Comparison of ENCODE assay signal across 32 cellular contexts in genomic region chr10:35075228-35075627, GRCh38.
"Had no signal": no experiment of that assay in that cellular context is flagged by ENCODE, and none has a peak within 500 bp of the region (broad histone marks: within the 10 kb centered on the region; RNA-seq: fewer than 3 reads in every experiment).

No MANE protein-coding gene starts in this region.

- H3K27me3 Mint-ChIP-seq: activated CD4-positive, alpha-beta T cell treated with anti-CD3 and anti-CD28 coated beads, Interleukin-2, amount 10 ng/mL, durations not matched to agents 24 days and 14 days; activated CD8-positive, alpha-beta T cell treated with anti-CD3 and anti-CD28 coated beads for 36 hours; T-cell had no signal

- ATAC-seq: activated CD8-positive, alpha-beta T cell treated with anti-CD3 and anti-CD28 coated beads for 36 hours; activated naive CD4-positive, alpha-beta T cell treated with anti-CD3 and anti-CD28 coated beads, Interleukin-2, amount 50 U/mL, for 72 hours; activated T-cell treated with anti-CD3 and anti-CD28 coated beads, Interleukin-2, amount 50 U/mL, for 72 hours; PC-3; SK-N-SH treated with all-trans-retinoic acid at 6 μM for 48 hours; T-cell had no signal

- H3K36me3 Mint-ChIP-seq: activated naive CD4-positive, alpha-beta T cell treated with anti-CD3 and anti-CD28 coated beads, Interleukin-2, amount 50 U/mL, for 72 hours had no signal

- DNase-seq: activated CD4-positive, alpha-beta T cell treated with anti-CD3 and anti-CD28 coated beads, Interleukin-2, amount 10 ng/mL, durations not matched to agents 24 days and 14 days; activated CD4-positive, alpha-beta T cell treated with anti-CD3 and anti-CD28 coated beads, Interleukin-2, amount 50 U/mL, for 4 hours; activated CD8-positive, alpha-beta T cell treated with anti-CD3 and anti-CD28 coated beads for 36 hours; activated gamma-delta T cell; activated naive CD4-positive, alpha-beta T cell treated with anti-CD3 and anti-CD28 coated beads for 36 hours; activated T-cell treated with anti-CD3 and anti-CD28 coated beads, Interleukin-2, amount 50 U/mL, for 1 hour; activated T-cell treated with anti-CD3 and anti-CD28 coated beads, Interleukin-2, amount 50 U/mL, for 72 hours; adrenal gland; brain microvascular endothelial cell; central memory CD4-positive, alpha-beta T cell; MM.1S; MV-4-11; NCI-H1092; NCI-H1436 treated with DMSO at 0.1 percent for 48 hours; NCI-H187; NCI-H2029 treated with DMSO at 0.1 percent for 48 hours; NCI-H2107; NCI-H2171; NCI-H510A treated with DMSO at 0.1 percent for 48 hours; NCI-H526 treated with DMSO at 0.1 percent for 48 hours; NCI-H774; PC-3; Peyer's patch; RPMI8226; SIG-M5; T-cell; T-helper 2 cell; T-helper 9 cell had no signal

- H3K27ac ChIP-seq: adrenal gland, brain microvascular endothelial cell, KMS-11, Peyer's patch had no signal

- H3K4me1 ChIP-seq: Peyer's patch had no signal

- H3K4me3 ChIP-seq: adrenal gland, Peyer's patch had no signal

- H3K27ac Mint-ChIP-seq: activated CD4-positive, alpha-beta T cell treated with anti-CD3 and anti-CD28 coated beads, Interleukin-2, amount 10 ng/mL, durations not matched to agents 24 days and 14 days; activated CD8-positive, alpha-beta T cell treated with anti-CD3 and anti-CD28 coated beads for 36 hours; activated naive CD4-positive, alpha-beta T cell treated with anti-CD3 and anti-CD28 coated beads for 36 hours; activated naive CD4-positive, alpha-beta T cell treated with anti-CD3 and anti-CD28 coated beads, Interleukin-2, amount 50 U/mL, for 72 hours; activated T-cell treated with anti-CD3 and anti-CD28 coated beads, Interleukin-2, amount 50 U/mL, for 72 hours; activated T-helper 2 cell treated with anti-CD3 and anti-CD28 coated beads, Interferon-gamma antibody, Interleukin-2, Interleukin-4, amounts not matched to agents 10 μg/mL and 5 μg/mL and 100 μg/mL, durations not matched to agents 14 hours and 24 hours and 36 hours; T-cell had no signal

- H3K36me3 ChIP-seq: adrenal gland, brain microvascular endothelial cell had no signal

- H3K4me3 Mint-ChIP-seq: activated CD4-positive, alpha-beta T cell treated with anti-CD3 and anti-CD28 coated beads, Interleukin-2, amount 10 ng/mL, durations not matched to agents 24 days and 14 days; activated CD8-positive, alpha-beta T cell treated with anti-CD3 and anti-CD28 coated beads for 36 hours; activated naive CD4-positive, alpha-beta T cell treated with anti-CD3 and anti-CD28 coated beads for 36 hours; activated T-cell treated with anti-CD3 and anti-CD28 coated beads, Interleukin-2, amount 50 U/mL, for 72 hours; T-cell had no signal

- H3K9me3 ChIP-seq: adrenal gland, Peyer's patch had no signal

- H3K9me3 Mint-ChIP-seq: activated CD4-positive, alpha-beta T cell treated with anti-CD3 and anti-CD28 coated beads, Interleukin-2, amount 10 ng/mL, durations not matched to agents 24 days and 14 days; activated CD8-positive, alpha-beta T cell treated with anti-CD3 and anti-CD28 coated beads for 36 hours; activated naive CD4-positive, alpha-beta T cell treated with anti-CD3 and anti-CD28 coated beads for 36 hours; activated naive CD4-positive, alpha-beta T cell treated with anti-CD3 and anti-CD28 coated beads, Interleukin-2, amount 50 U/mL, for 72 hours; activated T-cell treated with anti-CD3 and anti-CD28 coated beads, Interleukin-2, amount 50 U/mL, for 72 hours; activated T-helper 2 cell treated with anti-CD3 and anti-CD28 coated beads, Interferon-gamma antibody, Interleukin-2, Interleukin-4, amounts not matched to agents 10 μg/mL and 5 μg/mL and 100 μg/mL, durations not matched to agents 14 hours and 24 hours and 36 hours; T-cell had no signal
